Comparison of ENCODE assay signal across 24 cellular contexts in genomic region chr10:113527181-113527580, GRCh38. TPM values are rescaled to one million over a fixed set of nuclear protein-coding genes. Genes with fewer than 3 reads are reported as not detected.
"Had no signal": no experiment of that assay in that cellular context is flagged by ENCODE, and none has a peak within 500 bp of the region (broad histone marks: within the 10 kb centered on the region; RNA-seq: fewer than 3 reads in every experiment).

No MANE protein-coding gene starts in this region.

- H3K27me3 ChIP-seq: brain microvascular endothelial cell, heart left ventricle, neutrophil, suprapubic skin had no signal

- H3K36me3 ChIP-seq: brain microvascular endothelial cell, heart left ventricle, neutrophil, suprapubic skin had no signal

- DNase-seq: activated CD4-positive, alpha-beta memory T cell treated with anti-CD3 and anti-CD28 coated beads for 36 hours; activated CD4-positive, alpha-beta T cell treated with anti-CD3 and anti-CD28 coated beads for 36 hours; activated gamma-delta T cell; activated T-cell treated with anti-CD3 and anti-CD28 coated beads, Interleukin-2, amount 50 U/mL, for 48 hours; amniotic stem cell; brain microvascular endothelial cell; effector memory CD4-positive, alpha-beta T cell; heart left ventricle; left cardiac atrium; mammary epithelial cell; mucosa of descending colon; naive thymus-derived CD4-positive, alpha-beta T cell; posterior cingulate gyrus; retina; stimulated activated CD4-positive, alpha-beta T cell treated with anti-CD3 and anti-CD28 coated beads, Interleukin-15, amount 100 ng/mL, for 24 hours; stimulated activated CD4-positive, alpha-beta T cell treated with anti-CD3 and anti-CD28 coated beads, Interleukin-4, amount 100 ng/mL, for 1 hour; stimulated activated naive CD4-positive, alpha-beta T cell treated with Interleukin-2 at 50 U/mL for 16 hours; T-helper 1 cell; T1000; trophoblast cell had no signal

- H3K27ac ChIP-seq: brain microvascular endothelial cell, heart left ventricle, neutrophil, suprapubic skin had no signal

- H3K9me3 ChIP-seq: heart left ventricle, mucosa of descending colon, neutrophil, suprapubic skin had no signal

- H3K36me3 Mint-ChIP-seq: activated CD4-positive, alpha-beta memory T cell treated with anti-CD3 and anti-CD28 coated beads for 36 hours; activated naive CD4-positive, alpha-beta T cell treated with anti-CD3 and anti-CD28 coated beads, Interleukin-2, amount 50 U/mL, for 72 hours; naive thymus-derived CD4-positive, alpha-beta T cell had no signal

- H3K27ac Mint-ChIP-seq: activated CD4-positive, alpha-beta memory T cell treated with anti-CD3 and anti-CD28 coated beads for 36 hours; activated CD4-positive, alpha-beta T cell treated with anti-CD3 and anti-CD28 coated beads for 36 hours; activated naive CD4-positive, alpha-beta T cell treated with anti-CD3 and anti-CD28 coated beads, Interleukin-2, amount 50 U/mL, for 72 hours; naive thymus-derived CD4-positive, alpha-beta T cell had no signal

- H3K4me3 Mint-ChIP-seq: activated CD4-positive, alpha-beta memory T cell treated with anti-CD3 and anti-CD28 coated beads for 36 hours; activated CD4-positive, alpha-beta T cell treated with anti-CD3 and anti-CD28 coated beads for 36 hours; naive thymus-derived CD4-positive, alpha-beta T cell had no signal

- H3K4me3 ChIP-seq: heart left ventricle, mucosa of descending colon, suprapubic skin had no signal

- ATAC-seq: activated CD4-positive, alpha-beta T cell treated with anti-CD3 and anti-CD28 coated beads for 36 hours; activated naive CD4-positive, alpha-beta T cell treated with anti-CD3 and anti-CD28 coated beads, Interleukin-2, amount 50 U/mL, for 72 hours; heart left ventricle; mucosa of descending colon; naive thymus-derived CD4-positive, alpha-beta T cell had no signal

- H3K4me1 Mint-ChIP-seq: activated CD4-positive, alpha-beta T cell treated with anti-CD3 and anti-CD28 coated beads for 36 hours; naive thymus-derived CD4-positive, alpha-beta T cell had no signal

- H3K9me3 Mint-ChIP-seq: activated CD4-positive, alpha-beta memory T cell treated with anti-CD3 and anti-CD28 coated beads for 36 hours; activated naive CD4-positive, alpha-beta T cell treated with anti-CD3 and anti-CD28 coated beads, Interleukin-2, amount 50 U/mL, for 72 hours; naive thymus-derived CD4-positive, alpha-beta T cell had no signal

RNA-seq across cellular contexts. Expression of gene HABP2, which starts 25.7 kb away (rescaled TPM):
- total RNA-seq: activated CD4-positive, alpha-beta memory T cell treated with anti-CD3 and anti-CD28 coated beads for 36 hours; activated CD4-positive, alpha-beta T cell treated with anti-CD3 and anti-CD28 coated beads for 36 hours; activated naive CD4-positive, alpha-beta T cell treated with anti-CD3 and anti-CD28 coated beads, Interleukin-2, amount 50 U/mL, for 72 hours; frontal cortex; left cardiac atrium; mammary epithelial cell; mucosa of descending colon; naive thymus-derived CD4-positive, alpha-beta T cell had no signal
